In genomic region chr7:72818663-72819366, GRCh38 we compare ENCODE assay signal across 14 cellular contexts. TPM values are rescaled to one million over a fixed set of nuclear protein-coding genes. Genes with fewer than 3 reads are reported as not detected.
"Had no signal": no experiment of that assay in that cellular context is flagged by ENCODE, and none has a peak within 500 bp of the region (broad histone marks: within the 10 kb centered on the region; RNA-seq: fewer than 3 reads in every experiment).

No MANE protein-coding gene starts in this region.

- DNase-seq: activated CD4-positive, CD25-positive, alpha-beta regulatory T cell treated with anti-CD3 and anti-CD28 coated beads, Interleukin-2, amount 50 U/mL, for 72 hours; activated naive CD4-positive, alpha-beta T cell treated with Interleukin-2 at 50 U/mL for 16 hours; endodermal cell; erythroblast; stimulated activated CD4-positive, alpha-beta T cell treated with anti-CD3 and anti-CD28 coated beads, Interleukin-2, amount 100 ng/mL, for 48 hours; T-helper 1 cell; T1000; trophoblast cell had no signal

- H3K4me3 ChIP-seq: ascending aorta, suprapubic skin had no signal

- H3K4me1 Mint-ChIP-seq: endodermal cell had no signal

- H3K9me3 ChIP-seq: ascending aorta, suprapubic skin had no signal

- H3K27me3 ChIP-seq: ascending aorta, suprapubic skin had no signal

- H3K4me1 ChIP-seq: ascending aorta, parathyroid adenoma, suprapubic skin had no signal

- H3K27ac ChIP-seq: ascending aorta, parathyroid adenoma, suprapubic skin had no signal

- H3K9me3 Mint-ChIP-seq: endodermal cell; stimulated activated naive CD8-positive, alpha-beta T cell treated with anti-CD3 and anti-CD28 coated beads, Interleukin-15, Interleukin-2, amounts not matched to agents 100 ng/mL and 50 ng/mL, for 24 hours had no signal

- H3K4me3 Mint-ChIP-seq: activated T-helper 1 cell treated with anti-CD3 and anti-CD28 coated beads, Interleukin-12 subunit alpha, Interleukin-12 subunit beta, Interleukin-2, Interleukin-4 antibody, amounts not matched to agents 30 ng/mL and 10 ng/mL and 1 ng/mL, durations not matched to agents 14 hours and 24 hours and 36 hours; endodermal cell; stimulated activated naive CD8-positive, alpha-beta T cell treated with anti-CD3 and anti-CD28 coated beads, Interleukin-15, Interleukin-2, amounts not matched to agents 100 ng/mL and 50 ng/mL, for 24 hours had no signal

- H3K27me3 Mint-ChIP-seq: stimulated activated naive CD8-positive, alpha-beta T cell treated with anti-CD3 and anti-CD28 coated beads, Interleukin-15, Interleukin-2, amounts not matched to agents 100 ng/mL and 50 ng/mL, for 24 hours had no signal

- H3K36me3 ChIP-seq: ascending aorta, suprapubic skin had no signal

- H3K27ac Mint-ChIP-seq: activated T-helper 1 cell treated with anti-CD3 and anti-CD28 coated beads, Interleukin-12 subunit alpha, Interleukin-12 subunit beta, Interleukin-2, Interleukin-4 antibody, amounts not matched to agents 30 ng/mL and 10 ng/mL and 1 ng/mL, durations not matched to agents 14 hours and 24 hours and 36 hours; endodermal cell; stimulated activated naive CD8-positive, alpha-beta T cell treated with anti-CD3 and anti-CD28 coated beads, Interleukin-15, Interleukin-2, amounts not matched to agents 100 ng/mL and 50 ng/mL, for 24 hours had no signal

- ATAC-seq: left lobe of liver had no signal

RNA-seq across cellular contexts. Expression of gene TYW1B, which starts 9.2 kb away (rescaled TPM):
- total RNA-seq: ascending aorta had no signal
